ENCODE assay signal across 14 cellular contexts in genomic region chr17:5379351-5380107, GRCh38. TPM values are rescaled to one million over a fixed set of nuclear protein-coding genes. Genes with fewer than 3 reads are reported as not detected.
DNase-seq lines count a peak whose midpoint lies in the region; ATAC-seq and TF ChIP-seq lines count a peak whose summit lies in the region.
"Had no signal": no experiment of that assay in that cellular context is flagged by ENCODE, and none has a peak within 500 bp of the region (broad histone marks: within the 10 kb centered on the region; RNA-seq: fewer than 3 reads in every experiment).

No MANE protein-coding gene starts in this region.

- H3K27ac ChIP-seq in CD4-positive, alpha-beta memory T cell (ENCODE audit: low read depth, low read length), result no peak overlapping the region
- no peak overlapping the region for H3K27ac ChIP-seq in GM23338 (ENCODE audit: low read depth)
- H3K27ac ChIP-seq: hepatocyte, sigmoid colon had no signal

- H4K20me1 ChIP-seq in GM23338 (replicated peaks; ENCODE audit: insufficient read depth), result peaks cover 13% of the 10 kb centered on the region; the same call in 1 of the 2 replicates

- no peak overlapping the region for H3K4me2 ChIP-seq in GM23338
- H3K4me2 ChIP-seq: hepatocyte had no signal

- no peaks in the 10 kb centered on the region for H3K4me1 ChIP-seq in CD4-positive, alpha-beta memory T cell (ENCODE audit: insufficient read depth, low read length)
- no peaks in the 10 kb centered on the region for H3K4me1 ChIP-seq in GM23338 (ENCODE audit: insufficient read depth)
- H3K4me1 ChIP-seq: sigmoid colon had no signal

- H3K36me3 ChIP-seq in CD4-positive, alpha-beta memory T cell (ENCODE audit: insufficient read depth, low read length), result peaks cover 83% of the 10 kb centered on the region
- H3K36me3 ChIP-seq in GM23338 (ENCODE audit: insufficient read depth), result peaks cover 49% of the 10 kb centered on the region

- POLR2A ChIA-PET in CD4-positive, alpha-beta memory T cell (lab: Charles Lee; ENCODE audit: partially characterized antibody), result interaction anchor here (1.1 kb wide), 1 partner anchor 11 kb away, joined by 3 read pairs; no protein-coding TSS in a partner anchor

- no peak overlapping the region for H2AFZ ChIP-seq in GM23338
- H2AFZ ChIP-seq: hepatocyte had no signal

- H3K36me3 Mint-ChIP-seq in CD4-positive, alpha-beta memory T cell, result peaks cover 51 to 83% of the 10 kb centered on the region in 2 donors
- H3K36me3 Mint-ChIP-seq in GM23338 (ENCODE audit: low read depth) (peaks cover 80% of the 10 kb centered on the region), nephron progenitor cell (ENCODE audit: low read depth) (peaks cover 76% of the 10 kb centered on the region)
- peaks cover 69% of the 10 kb centered on the region for H3K36me3 Mint-ChIP-seq in activated naive CD8-positive, alpha-beta T cell treated with anti-CD3 and anti-CD28 coated beads, Interleukin-2, amount 50 U/mL, for 24 hours (ENCODE audit: low read depth)

- peaks cover 0 to 4% (median 0%) of the 10 kb centered on the region in 8 donors for H3K9me3 Mint-ChIP-seq in CD4-positive, alpha-beta memory T cell
- H3K9me3 Mint-ChIP-seq in GM23338 (no peaks in the 10 kb centered on the region), nephron progenitor cell (no peaks in the 10 kb centered on the region)
- no peaks in the 10 kb centered on the region for H3K9me3 Mint-ChIP-seq in activated naive CD8-positive, alpha-beta T cell treated with anti-CD3 and anti-CD28 coated beads, Interleukin-2, amount 50 U/mL, for 24 hours

- H3K4me3 Mint-ChIP-seq in CD4-positive, alpha-beta memory T cell, result no peak overlapping the region
- no peak overlapping the region for H3K4me3 Mint-ChIP-seq in GM23338
- H3K4me3 Mint-ChIP-seq in activated naive CD8-positive, alpha-beta T cell treated with anti-CD3 and anti-CD28 coated beads, Interleukin-2, amount 50 U/mL, for 24 hours, result no peak overlapping the region
- H3K4me3 Mint-ChIP-seq in nephron progenitor cell, result no peak overlapping the region

- CTCF ChIA-PET in CD4-positive, alpha-beta memory T cell (lab: Charles Lee; ENCODE audit: partially characterized antibody), result interaction anchor here (1.4 kb wide), 1 partner anchor 131 kb away, joined by 3 read pairs; no protein-coding TSS in a partner anchor

- DNase-seq in CD4-positive, alpha-beta memory T cell, result no peak
- DNase-seq in GM23338 (ENCODE audit: low spot score) (no peak), nephron progenitor cell (no peak), NCI-H526 treated with DMSO at 0.1 percent for 48 hours (lab: John Stamatoyannopoulos, UW) (no peak), Kasumi-1 (lab: John Stamatoyannopoulos, UW) (no peak)
- DNase-seq in activated naive CD8-positive, alpha-beta T cell treated with anti-CD3 and anti-CD28 coated beads, Interleukin-2, amount 50 U/mL, for 24 hours, result no peak
- no peak for DNase-seq in stimulated activated CD4-positive, alpha-beta T cell treated with anti-CD3 and anti-CD28 coated beads, Interleukin-4, amount 100 ng/mL, for 4 hours
- DNase-seq: activated CD8-positive, alpha-beta memory T cell treated with anti-CD3 and anti-CD28 coated beads, Interleukin-2, amount 50 U/mL, for 4 hours; DMS53; NCI-H748 treated with DMSO at 0.1 percent for 48 hours; occipital lobe; sigmoid colon; stimulated activated CD4-positive, alpha-beta T cell treated with anti-CD3 and anti-CD28 coated beads, Interleukin-1b, Interleukin-23, amount 100 ng/mL, for 48 hours had no signal

- H3F3A ChIP-seq in GM23338 (replicated peaks; ENCODE audit: low read depth), result peaks cover 47% of the 10 kb centered on the region

- no peaks in the 10 kb centered on the region for H3K9me2 ChIP-seq in GM23338 (ENCODE audit: insufficient read depth)

- H3K4me3 ChIP-seq in CD4-positive, alpha-beta memory T cell (ENCODE audit: low read length in 2 of 2), result no peak overlapping the region
- H3K4me3 ChIP-seq in GM23338, result no peak overlapping the region
- H3K4me3 ChIP-seq: hepatocyte, sigmoid colon had no signal

- peaks cover 0 to 3% (median 0%) of the 10 kb centered on the region in 4 donors for H3K4me1 Mint-ChIP-seq in CD4-positive, alpha-beta memory T cell
- H3K4me1 Mint-ChIP-seq in GM23338 (peaks cover 3% of the 10 kb centered on the region; the same call in 1 of the 3 replicates), nephron progenitor cell (no peaks in the 10 kb centered on the region)
- H3K4me1 Mint-ChIP-seq in activated naive CD8-positive, alpha-beta T cell treated with anti-CD3 and anti-CD28 coated beads, Interleukin-2, amount 50 U/mL, for 24 hours, result no peaks in the 10 kb centered on the region

- H3K27me3 ChIP-seq in CD4-positive, alpha-beta memory T cell (ENCODE audit: insufficient read depth, low read length), result no peaks in the 10 kb centered on the region
- no peaks in the 10 kb centered on the region for H3K27me3 ChIP-seq in GM23338 (ENCODE audit: insufficient read depth)
- H3K27me3 ChIP-seq: hepatocyte, sigmoid colon had no signal

- no peak for ATAC-seq in GM23338
- ATAC-seq in activated naive CD8-positive, alpha-beta T cell treated with anti-CD3 and anti-CD28 coated beads, Interleukin-2, amount 50 U/mL, for 24 hours, result no peak

- H3K27me3 Mint-ChIP-seq in CD4-positive, alpha-beta memory T cell, result no peaks in the 10 kb centered on the region
- H3K27me3 Mint-ChIP-seq in GM23338 (ENCODE audit: insufficient read depth, low read depth, poor library complexity) (peaks cover 11% of the 10 kb centered on the region), nephron progenitor cell (ENCODE audit: low read depth, poor library complexity) (peaks cover 6% of the 10 kb centered on the region)
- no peaks in the 10 kb centered on the region for H3K27me3 Mint-ChIP-seq in activated naive CD8-positive, alpha-beta T cell treated with anti-CD3 and anti-CD28 coated beads, Interleukin-2, amount 50 U/mL, for 24 hours

- H3K27ac Mint-ChIP-seq in CD4-positive, alpha-beta memory T cell, result peak overlapping the region; percentile 6 to 78 (median 54)
- H3K27ac Mint-ChIP-seq in GM23338 (peak overlapping the region; percentile 18; the same call in 1 of the 2 replicates), nephron progenitor cell (peak overlapping the region; percentile 96)
- H3K27ac Mint-ChIP-seq in activated naive CD8-positive, alpha-beta T cell treated with anti-CD3 and anti-CD28 coated beads, Interleukin-2, amount 50 U/mL, for 24 hours, result peak overlapping the region; percentile 40

- no peaks in the 10 kb centered on the region for H3K79me2 ChIP-seq in GM23338 (replicated peaks; ENCODE audit: insufficient read depth)
- H3K79me2 ChIP-seq: hepatocyte had no signal

- no peaks in the 10 kb centered on the region for H3K9me3 ChIP-seq in CD4-positive, alpha-beta memory T cell (ENCODE audit: control insufficient read depth in 1 of 2, low read length in 2 of 2)
- H3K9me3 ChIP-seq: sigmoid colon had no signal

- TF ChIP-seq CTCF in GM23338 (conservative IDR thresholded peaks at IDR 0.05; ENCODE audit: low read depth in 2 of 2), result no peak
- TF ChIP-seq CTCF in nephron progenitor cell (IDR thresholded peaks at IDR 0.05), result no peak

- intact Hi-C loops in CD4-positive, alpha-beta memory T cell (cut with micrococcal nuclease), result no loop called here

TF ChIP-seq in GM23338, 12 proteins besides CTCF, POLR2A, EP300 and RAD21 (continues in another document):
- no peak for TF ChIP-seq ZNF114 (CRISPR knock-in tag; IDR thresholded peaks at IDR 0.05)
- no peak for TF ChIP-seq EZH2 (IDR thresholded peaks at IDR 0.05; ENCODE audit: low read depth, unreplicated experiment)

RNA-seq across cellular contexts. Expression of gene NUP88, which starts 39.9 kb away (rescaled TPM):
- total RNA-seq in CD4-positive, alpha-beta memory T cell, result 10 to 100 TPM; 91.0 to 92.5 TPM
- polyA plus RNA-seq in CD4-positive, alpha-beta memory T cell, result 100 to 1,000 TPM; 110 to 142 TPM
- total RNA-seq in GM23338 (2014; rRNA removed; shearing (Covaris generic)), result 140 and 172 TPM in 2 replicates
- polyA plus RNA-seq in GM23338 (2016; fragmentation: Nextera tagmentation; extraction: Ambion mirVana), result 103 and 110 TPM in 2 replicates

RNA-seq across cellular contexts. Expression of gene RPAIN, which starts 40.5 kb away (rescaled TPM):
- total RNA-seq in CD4-positive, alpha-beta memory T cell, result 10 to 100 TPM; 84.1 to 84.9 TPM
- 10 to 100 TPM; 32.2 to 37.4 TPM for polyA plus RNA-seq in CD4-positive, alpha-beta memory T cell
- 69.7 and 88.5 TPM in 2 replicates for total RNA-seq in GM23338 (2014; rRNA removed; shearing (Covaris generic))
- polyA plus RNA-seq in GM23338 (2016; fragmentation: Nextera tagmentation; extraction: Ambion mirVana), result 109 and 115 TPM in 2 replicates

RNA-seq across cellular contexts. Expression of gene C1QBP, which starts 59.4 kb away (rescaled TPM):
- total RNA-seq in CD4-positive, alpha-beta memory T cell, result 10 to 100 TPM; 73.1 to 78.9 TPM
- polyA plus RNA-seq in CD4-positive, alpha-beta memory T cell, result 100 to 1,000 TPM; 248 to 411 TPM
- 478 and 532 TPM in 2 replicates for total RNA-seq in GM23338 (2014; rRNA removed; shearing (Covaris generic))
- polyA plus RNA-seq in GM23338 (2016; fragmentation: Nextera tagmentation; extraction: Ambion mirVana), result 671 and 704 TPM in 2 replicates

Comparison
In these comparisons a context has a peak if more than half of its experiments do, and no peak if none do; other contexts are left out.
1. H3K27ac Mint-ChIP-seq: peak in every context shown above with its lines; median percentile 96 in nephron progenitor cell; 54 in CD4-positive, alpha-beta memory T cell; 40 in activated naive CD8-positive, alpha-beta T cell treated with anti-CD3 and anti-CD28 coated beads, Interleukin-2, amount 50 U/mL, for 24 hours; 18 in GM23338.